26 cellular contexts compared by ENCODE assay signal in the genomic region with DNA sequence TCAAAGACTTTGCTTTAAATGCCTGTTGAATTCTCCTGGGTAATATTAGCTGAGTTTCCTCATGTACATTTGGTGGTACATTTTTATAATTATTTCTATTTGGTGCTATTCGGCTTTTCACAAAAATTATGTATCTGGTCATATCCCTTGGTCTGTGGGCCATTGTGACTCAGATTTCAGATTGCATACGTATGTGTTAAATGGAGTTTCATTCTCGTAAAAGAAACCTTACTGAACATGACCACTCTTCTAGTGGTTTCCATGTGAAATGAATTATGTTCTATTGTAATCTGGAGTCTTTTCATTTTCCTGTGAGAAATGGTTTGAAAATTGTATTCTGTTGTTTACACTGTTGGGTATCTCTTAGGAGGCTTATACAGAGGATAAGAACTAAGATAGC.
"Had no signal": no experiment of that assay in that cellular context is flagged by ENCODE, and none has a peak within 500 bp of the region (broad histone marks: within the 10 kb centered on the region; RNA-seq: fewer than 3 reads in every experiment).

No MANE protein-coding gene starts in this region.

- H3K4me1 ChIP-seq: ascending aorta had no signal

- H3K27ac ChIP-seq: ascending aorta, cardiac muscle cell, PC-9, RWPE1 had no signal

- H3K4me2 ChIP-seq: PC-9 had no signal

- H2AFZ ChIP-seq: PC-9 had no signal

- H3K4me3 ChIP-seq: ascending aorta, cardiac muscle cell, PC-9 had no signal

- FAIRE-seq: RCC 7860, TTC549 had no signal

- H3K36me3 ChIP-seq: ascending aorta, cardiac muscle cell had no signal

- H3K9me3 ChIP-seq: ascending aorta had no signal

- ATAC-seq: activated CD4-positive, alpha-beta T cell treated with anti-CD3 and anti-CD28 coated beads for 36 hours; activated CD4-positive, CD25-positive, alpha-beta regulatory T cell treated with anti-CD3 and anti-CD28 coated beads, Interleukin-2, amount 50 U/mL, for 24 hours; activated CD8-positive, alpha-beta T cell treated with anti-CD3 and anti-CD28 coated beads, Interleukin-2, amount 10 ng/mL, durations not matched to agents 7 days and 5 days; activated naive CD8-positive, alpha-beta T cell treated with anti-CD3 and anti-CD28 coated beads, Interleukin-2, amount 50 U/mL, for 24 hours; Right ventricle myocardium inferior had no signal

- DNase-seq: activated CD4-positive, alpha-beta T cell treated with anti-CD3 and anti-CD28 coated beads for 36 hours; activated CD4-positive, alpha-beta T cell treated with anti-CD3 and anti-CD28 coated beads, Interleukin-2, amount 10 ng/mL, durations not matched to agents 7 days and 5 days; activated CD4-positive, alpha-beta T cell treated with anti-CD3 and anti-CD28 coated beads, Interleukin-2, amount 50 U/mL, for 48 hours; activated CD8-positive, alpha-beta T cell treated with anti-CD3 and anti-CD28 coated beads, Interleukin-2, amount 10 ng/mL, durations not matched to agents 7 days and 5 days; activated gamma-delta T cell treated with Interleukin-2 at 50 U/mL for 16 hours; activated naive CD4-positive, alpha-beta T cell treated with anti-CD3 and anti-CD28 coated beads, Interleukin-2, amount 10 ng/mL, durations not matched to agents 7 days and 5 days; activated naive CD8-positive, alpha-beta T cell treated with anti-CD3 and anti-CD28 coated beads, Interleukin-2, amount 50 U/mL, for 24 hours; activated T-cell treated with anti-CD3 and anti-CD28 coated beads, Interleukin-2, amount 50 U/mL, for 24 hours; amygdala; Karpas-422; NCI-H1105; NCI-H1417 treated with DMSO at 0.1 percent for 48 hours; NCI-H1694; NCI-H1930; NCI-H2081 treated with DMSO at 0.1 percent for 48 hours; NCI-H345; NCI-H524 treated with DMSO at 0.1 percent for 48 hours; NK-92 treated with Interleukin-12 subunit alpha and Interleukin-12 subunit beta, amount 100 ng/mL, for 24 hours; PC-9 had no signal

- H3K27me3 ChIP-seq: ascending aorta, cardiac muscle cell had no signal
